In genomic region chr20:29079769-29080690, GRCh38 we compare ENCODE assay signal across 9 cellular contexts.
DNase-seq lines count a peak whose midpoint lies in the region; ATAC-seq and TF ChIP-seq lines count a peak whose summit lies in the region.
"Had no signal": no experiment of that assay in that cellular context is flagged by ENCODE, and none has a peak within 500 bp of the region (broad histone marks: within the 10 kb centered on the region; RNA-seq: fewer than 3 reads in every experiment).

No MANE protein-coding gene starts in this region.

- no peaks in the 10 kb centered on the region for H3K27me3 ChIP-seq in CD8-positive, alpha-beta T cell (ENCODE audit: insufficient read depth, low read length)
- H3K27me3 ChIP-seq in endocrine pancreas (ENCODE audit: control insufficient read depth, insufficient read depth, low read length) (no peaks in the 10 kb centered on the region), parathyroid adenoma (ENCODE audit: control insufficient read depth, insufficient read depth, low read length) (no peaks in the 10 kb centered on the region)

- H3K4me3 ChIP-seq in CD8-positive, alpha-beta T cell (ENCODE audit: low read depth, low read length) = no peak overlapping the region
- H3K4me3 ChIP-seq in endocrine pancreas (ENCODE audit: control insufficient read depth, insufficient read depth, low read length) (peak overlapping the region; percentile 18), parathyroid adenoma (ENCODE audit: low read depth, low read length) (peak overlapping the region; percentile 12)

- H3K27me3 Mint-ChIP-seq in CD8-positive, alpha-beta T cell (ENCODE audit: low read depth) = no peaks in the 10 kb centered on the region

- no peak overlapping the region for H3K9ac ChIP-seq in endocrine pancreas (ENCODE audit: control insufficient read depth, insufficient read depth, low read length)
- no peak overlapping the region for H3K9ac ChIP-seq in parathyroid adenoma

- H3K79me2 ChIP-seq in parathyroid adenoma = no peaks in the 10 kb centered on the region

- H3K9me3 Mint-ChIP-seq in CD8-positive, alpha-beta T cell = peaks cover 29% of the 10 kb centered on the region

- no peak overlapping the region for H3K27ac ChIP-seq in CD8-positive, alpha-beta T cell (ENCODE audit: low read depth, low read length)
- no peak overlapping the region for H3K27ac ChIP-seq in parathyroid adenoma

- POLR2A ChIA-PET in CD8-positive, alpha-beta T cell (lab: Charles Lee) = no interaction called here

- no peaks in the 10 kb centered on the region for H3K4me1 ChIP-seq in CD8-positive, alpha-beta T cell (ENCODE audit: insufficient read depth, low read length)
- no peaks in the 10 kb centered on the region for H3K4me1 ChIP-seq in endocrine pancreas (ENCODE audit: control insufficient read depth, insufficient read depth, low read length)
- no peaks in the 10 kb centered on the region for H3K4me1 ChIP-seq in parathyroid adenoma

- H3K4me2 ChIP-seq in parathyroid adenoma (ENCODE audit: low read length) = peak overlapping the region; percentile 57

- H3K4me3 Mint-ChIP-seq in CD8-positive, alpha-beta T cell = peak overlapping the region; percentile 73

- H3K27ac Mint-ChIP-seq in CD8-positive, alpha-beta T cell = no peak overlapping the region

- H3K36me3 Mint-ChIP-seq in CD8-positive, alpha-beta T cell = no peaks in the 10 kb centered on the region

- H3K36me3 ChIP-seq in CD8-positive, alpha-beta T cell (ENCODE audit: insufficient read depth, low read length) = no peaks in the 10 kb centered on the region
- H3K36me3 ChIP-seq in endocrine pancreas (ENCODE audit: control insufficient read depth, insufficient read depth, low read length) (no peaks in the 10 kb centered on the region), parathyroid adenoma (ENCODE audit: control insufficient read depth, insufficient read depth, low read length) (no peaks in the 10 kb centered on the region)

- no peaks in the 10 kb centered on the region for H3K9me3 ChIP-seq in CD8-positive, alpha-beta T cell (ENCODE audit: low read length)
- H3K9me3 ChIP-seq in endocrine pancreas (ENCODE audit: control insufficient read depth, low read length) (no peaks in the 10 kb centered on the region), parathyroid adenoma (ENCODE audit: control insufficient read depth, low read length) (no peaks in the 10 kb centered on the region)

- intact Hi-C loops in CD8-positive, alpha-beta T cell (cut with DNase I, micrococcal nuclease) = loop anchor here in 1 of 2 experiments (10.0 kb wide), 1 partner anchor 415 kb away; no protein-coding TSS in a partner anchor

- no peak for TF ChIP-seq CTCF in CD8-positive, alpha-beta T cell (IDR thresholded peaks at IDR 0.05)
- no peak for TF ChIP-seq CTCF in parathyroid adenoma (IDR thresholded peaks at IDR 0.05)

- ATAC-seq in CD8-positive, alpha-beta T cell = peak; percentile 31
- no peak for ATAC-seq in HG03097 (IDR thresholded peaks at IDR 0.05; ENCODE audit: low FRiP score, unreplicated experiment)
- no peak for ATAC-seq in HG03135 (IDR thresholded peaks at IDR 0.05; ENCODE audit: unreplicated experiment)

- CTCF ChIA-PET in CD8-positive, alpha-beta T cell (lab: Charles Lee) = no interaction called here

- H2AFZ ChIP-seq in parathyroid adenoma = no peak overlapping the region

- H3K4me1 Mint-ChIP-seq in CD8-positive, alpha-beta T cell (ENCODE audit: low read depth) = no peaks in the 10 kb centered on the region

- peak in 3 of 7 experiments; percentile 5 to 33 (median 26) for DNase-seq in CD8-positive, alpha-beta T cell
- DNase-seq in HT1080 (ENCODE audit: low read depth) = peak; percentile 96
- no peak for DNase-seq in NCI-H2081 (lab: John Stamatoyannopoulos, UW)
- no peak for DNase-seq in foreskin melanocyte
- DNase-seq: IMR-90 had no signal
